Comparison of ENCODE assay signal across 8 cellular contexts in genomic region chr12:39619316-39619659, GRCh38. TPM values are rescaled to one million over a fixed set of nuclear protein-coding genes. Genes with fewer than 3 reads are reported as not detected.
A peak's percentile ranks its signal among the peaks of the same experiment; 100 is the strongest.
DNase-seq lines count a peak whose midpoint lies in the region; ATAC-seq and TF ChIP-seq lines count a peak whose summit lies in the region.

No MANE protein-coding gene starts in this region.

- H3K9me3 ChIP-seq in MG63 (no peaks in the 10 kb centered on the region), upper lobe of right lung (no peaks in the 10 kb centered on the region)

- H3K4me3 ChIP-seq in GM12875 (ENCODE audit: low read depth, low read length) (peak overlapping the region; percentile 82), MG63 (peak overlapping the region; percentile 52), upper lobe of right lung (peak overlapping the region; percentile 62)

- H3K4me1 ChIP-seq in upper lobe of right lung, result no peaks in the 10 kb centered on the region

- H3K27me3 ChIP-seq in MG63 (no peaks in the 10 kb centered on the region), layer of hippocampus (ENCODE audit: control insufficient read depth, insufficient read depth, low read length) (no peaks in the 10 kb centered on the region), upper lobe of right lung (no peaks in the 10 kb centered on the region)

- no peak for TF ChIP-seq CTCF in GM12875 (IDR thresholded peaks at IDR 0.05; ENCODE audit: borderline replicate concordance, insufficient read depth, low read depth, low read length)
- no peak for TF ChIP-seq CTCF in upper lobe of right lung (IDR thresholded peaks at IDR 0.05)

- H3K27ac ChIP-seq in angular gyrus (ENCODE audit: low read depth, low read length) (peak overlapping the region; percentile 65), layer of hippocampus (ENCODE audit: low read depth, low read length) (peak overlapping the region; percentile 79), upper lobe of right lung (no peak overlapping the region)

- H3K36me3 ChIP-seq in MG63 (no peaks in the 10 kb centered on the region), upper lobe of right lung (no peaks in the 10 kb centered on the region)

- ATAC-seq in GM21825 (IDR thresholded peaks at IDR 0.05; ENCODE audit: unreplicated experiment), result peak; percentile 26
- no peak for ATAC-seq in upper lobe of right lung

- intact Hi-C loops in upper lobe of right lung (cut with DNase I), result no loop called here

- no peak for DNase-seq in MG63
- DNase-seq in upper lobe of right lung, result no peak
- DNase-seq in foreskin melanocyte, result no peak
- DNase-seq in NCI-H1092 treated with DMSO at 0.1 percent for 48 hours (lab: John Stamatoyannopoulos, UW), result no peak

RNA-seq across cellular contexts. Expression of gene ABCD2, which starts 0.3 kb away (rescaled TPM):
- not detected in 2 replicates for total RNA-seq in MG63 (2014; rRNA removed; shearing (Covaris generic); ENCODE audit: low replicate concordance)
- total RNA-seq in upper lobe of right lung, result 0.46 TPM
